2 cellular contexts compared by ENCODE assay signal in the genomic region with DNA sequence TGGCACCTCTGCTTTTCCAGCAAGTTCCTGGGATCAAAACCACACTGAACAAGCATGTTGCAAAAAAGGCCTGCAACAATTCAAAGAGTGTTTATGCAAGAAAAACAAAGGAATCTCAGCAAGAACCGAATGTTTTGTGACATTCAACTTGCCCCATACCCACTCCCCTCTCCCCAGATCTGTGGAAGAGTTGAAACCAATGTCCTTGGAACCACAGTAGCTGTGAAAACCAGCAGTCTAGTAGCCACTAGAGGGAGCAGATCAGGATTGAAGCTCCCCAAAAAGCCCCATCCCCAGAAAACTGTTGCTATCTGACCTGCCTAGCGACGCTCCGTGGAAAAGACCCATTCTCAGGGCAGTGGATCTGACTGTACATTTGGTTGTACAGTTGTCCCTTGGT.
TF ChIP-seq lines count a peak whose summit lies in the region.

No MANE protein-coding gene starts in this region.

TF ChIP-seq in HCT116, 20 proteins besides CTCF, POLR2A, EP300 and RAD21:
- TF ChIP-seq SP1 (IDR thresholded peaks at IDR 0.05; ENCODE audit: low read depth) (no peak), YY1 (IDR thresholded peaks at IDR 0.05; ENCODE audit: extremely low read depth, insufficient replicate concordance, low read depth, low read length) (no peak), TCF7L2 (IDR thresholded peaks at IDR 0.05; ENCODE audit: borderline replicate concordance, extremely low read depth, insufficient read depth, insufficient read length) (no peak), SRF (IDR thresholded peaks at IDR 0.05; ENCODE audit: low read depth) (no peak), FOSL1 (IDR thresholded peaks at IDR 0.05; ENCODE audit: low read depth) (no peak), ELF1 (IDR thresholded peaks at IDR 0.05; ENCODE audit: borderline replicate concordance, low read depth) (no peak), POLR2AphosphoS5 (IDR thresholded peaks at IDR 0.05; ENCODE audit: low read depth, low read length) (no peak), EGR1 (IDR thresholded peaks at IDR 0.05; ENCODE audit: low read depth) (no peak), ZNF274 (IDR thresholded peaks at IDR 0.05; ENCODE audit: low read depth, low read length) (no peak), ZBTB33 (IDR thresholded peaks at IDR 0.05; ENCODE audit: extremely low read depth, insufficient replicate concordance, low read length) (no peak), EZH2phosphoT487 (IDR thresholded peaks at IDR 0.05; ENCODE audit: borderline replicate concordance) (no peak), CBX3 (IDR thresholded peaks at IDR 0.05; ENCODE audit: low read depth) (no peak)
- TF ChIP-seq, protein P1, sequence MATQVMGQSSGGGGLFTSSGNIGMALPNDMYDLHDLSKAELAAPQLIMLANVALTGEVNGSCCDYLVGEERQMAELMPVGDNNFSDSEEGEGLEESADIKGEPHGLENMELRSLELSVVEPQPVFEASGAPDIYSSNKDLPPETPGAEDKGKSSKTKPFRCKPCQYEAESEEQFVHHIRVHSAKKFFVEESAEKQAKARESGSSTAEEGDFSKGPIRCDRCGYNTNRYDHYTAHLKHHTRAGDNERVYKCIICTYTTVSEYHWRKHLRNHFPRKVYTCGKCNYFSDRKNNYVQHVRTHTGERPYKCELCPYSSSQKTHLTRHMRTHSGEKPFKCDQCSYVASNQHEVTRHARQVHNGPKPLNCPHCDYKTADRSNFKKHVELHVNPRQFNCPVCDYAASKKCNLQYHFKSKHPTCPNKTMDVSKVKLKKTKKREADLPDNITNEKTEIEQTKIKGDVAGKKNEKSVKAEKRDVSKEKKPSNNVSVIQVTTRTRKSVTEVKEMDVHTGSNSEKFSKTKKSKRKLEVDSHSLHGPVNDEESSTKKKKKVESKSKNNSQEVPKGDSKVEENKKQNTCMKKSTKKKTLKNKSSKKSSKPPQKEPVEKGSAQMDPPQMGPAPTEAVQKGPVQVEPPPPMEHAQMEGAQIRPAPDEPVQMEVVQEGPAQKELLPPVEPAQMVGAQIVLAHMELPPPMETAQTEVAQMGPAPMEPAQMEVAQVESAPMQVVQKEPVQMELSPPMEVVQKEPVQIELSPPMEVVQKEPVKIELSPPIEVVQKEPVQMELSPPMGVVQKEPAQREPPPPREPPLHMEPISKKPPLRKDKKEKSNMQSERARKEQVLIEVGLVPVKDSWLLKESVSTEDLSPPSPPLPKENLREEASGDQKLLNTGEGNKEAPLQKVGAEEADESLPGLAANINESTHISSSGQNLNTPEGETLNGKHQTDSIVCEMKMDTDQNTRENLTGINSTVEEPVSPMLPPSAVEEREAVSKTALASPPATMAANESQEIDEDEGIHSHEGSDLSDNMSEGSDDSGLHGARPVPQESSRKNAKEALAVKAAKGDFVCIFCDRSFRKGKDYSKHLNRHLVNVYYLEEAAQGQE (IDR thresholded peaks at IDR 0.05; ENCODE audit: low read depth) = no peak
- TF ChIP-seq, protein P2, sequence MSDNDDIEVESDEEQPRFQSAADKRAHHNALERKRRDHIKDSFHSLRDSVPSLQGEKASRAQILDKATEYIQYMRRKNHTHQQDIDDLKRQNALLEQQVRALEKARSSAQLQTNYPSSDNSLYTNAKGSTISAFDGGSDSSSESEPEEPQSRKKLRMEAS (IDR thresholded peaks at IDR 0.05) = no peak

TF ChIP-seq in HepG2, 621 proteins besides CTCF, POLR2A, EP300 and RAD21:
- TF ChIP-seq SMC3 (IDR thresholded peaks at IDR 0.05; ENCODE audit: low read length) = peak; percentile 31; the same call in 1 of the 2 replicates
- TF ChIP-seq TBX2 (CRISPR knock-in tag; IDR thresholded peaks at IDR 0.05; ENCODE audit: borderline replicate concordance) = peak; percentile 24; the same call in 1 of the 2 replicates
- no peak for TF ChIP-seq SNAI1 (CRISPR knock-in tag; IDR thresholded peaks at IDR 0.05; ENCODE audit: borderline replicate concordance)
- peak; percentile 49 for TF ChIP-seq STAG1 (CRISPR knock-in tag; IDR thresholded peaks at IDR 0.05)
TF ChIP-seq in HepG2: peak in this region for 3.
